ENCODE assay signal across 1 cellular context in genomic region chr17:80832888-80833583, GRCh38.
TF ChIP-seq lines count a peak whose summit lies in the region.

No MANE protein-coding gene starts in this region.

TF ChIP-seq in GM12878, 131 proteins besides CTCF, POLR2A, EP300 and RAD21 (continued from another document):
- TF ChIP-seq PAX5 (IDR thresholded peaks at IDR 0.05; ENCODE audit: borderline replicate concordance, low read depth, low read length) (no peak; the same call in 1 of the 2 replicates), CBFB (IDR thresholded peaks at IDR 0.05; ENCODE audit: low read depth) (peak; percentile 81), STAT3 (IDR thresholded peaks at IDR 0.05; ENCODE audit: low read depth, low read length) (no peak), BCL11A (IDR thresholded peaks at IDR 0.05; ENCODE audit: low read depth, low read length) (no peak), YY1 (IDR thresholded peaks at IDR 0.05; ENCODE audit: low read depth, low read length) (peak; percentile 78), NFIC (IDR thresholded peaks at IDR 0.05; ENCODE audit: low read depth, low read length) (peak; percentile 54; the same call in 1 of the 2 replicates), MXI1 (IDR thresholded peaks at IDR 0.05; ENCODE audit: low read depth, low read length) (no peak), E4F1 (IDR thresholded peaks at IDR 0.05; ENCODE audit: borderline replicate concordance, partially characterized antibody) (no peak), CHD2 (IDR thresholded peaks at IDR 0.05; ENCODE audit: borderline replicate concordance, low read depth, low read length) (peak; percentile 58; the same call in 1 of the 2 replicates), BRCA1 (IDR thresholded peaks at IDR 0.05; ENCODE audit: low read depth, low read length) (no peak), ZNF687 (IDR thresholded peaks at IDR 0.05) (no peak), IRF5 (IDR thresholded peaks at IDR 0.05; ENCODE audit: borderline replicate concordance) (peak; percentile 56; the same call in 1 of the 2 replicates), SIX5 (IDR thresholded peaks at IDR 0.05; ENCODE audit: low read depth, low read length, severe bottlenecking) (no peak), HDGF (IDR thresholded peaks at IDR 0.05) (peak; percentile 89; the same call in 1 of the 2 replicates), ZBTB11 (CRISPR knock-in tag; IDR thresholded peaks at IDR 0.05) (no peak), TCF12 (IDR thresholded peaks at IDR 0.05; ENCODE audit: low read depth, low read length) (0 out of 2 replicates have a peak, but pooled peaks have one; percentile 45), ZNF384 (IDR thresholded peaks at IDR 0.05; ENCODE audit: borderline replicate concordance, low read depth, low read length) (no peak), ZNF592 (IDR thresholded peaks at IDR 0.05) (peak; percentile 44; the same call in 1 of the 2 replicates), ASH2L (IDR thresholded peaks at IDR 0.05; ENCODE audit: borderline replicate concordance, low read depth) (peak; percentile 91; the same call in 1 of the 2 replicates), ETV6 (conservative IDR thresholded peaks at IDR 0.05 in 1 of 2, IDR thresholded peaks at IDR 0.05 in 1 of 2; ENCODE audit: borderline replicate concordance in 1 of 2, low read depth in 1 of 2) (peak in 1 of 2 experiments; percentile 66; a peak in 1 of 4 replicates), KLF5 (IDR thresholded peaks at IDR 0.05; ENCODE audit: partially characterized antibody) (no peak), BCL3 (IDR thresholded peaks at IDR 0.05; ENCODE audit: borderline replicate concordance, insufficient read depth, low read depth, low read length, poor library complexity, severe bottlenecking) (peak; percentile 40), FOXM1 (IDR thresholded peaks at IDR 0.05; ENCODE audit: low read depth, low read length) (peak; percentile 56), E2F8 (IDR thresholded peaks at IDR 0.05; ENCODE audit: low read depth, partially characterized antibody) (no peak), ZBTB4 (CRISPR knock-in tag; IDR thresholded peaks at IDR 0.05) (no peak), CHD4 (IDR thresholded peaks at IDR 0.05) (no peak)
TF ChIP-seq in GM12878: peak in this region for 48.
